In genomic region chr22:38782402-38783094, GRCh38 we compare ENCODE assay signal across 10 cellular contexts. TPM values are rescaled to one million over a fixed set of nuclear protein-coding genes. Genes with fewer than 3 reads are reported as not detected.
DNase-seq lines count a peak whose midpoint lies in the region; ATAC-seq and TF ChIP-seq lines count a peak whose summit lies in the region.
"Had no signal": no experiment of that assay in that cellular context is flagged by ENCODE, and none has a peak within 500 bp of the region (broad histone marks: within the 10 kb centered on the region; RNA-seq: fewer than 3 reads in every experiment).

No MANE protein-coding gene starts in this region.

- no peaks in the 10 kb centered on the region for H3K27me3 ChIP-seq in SK-N-SH (ENCODE audit: insufficient read depth)

- WGBS in SK-N-SH (ENCODE audit: low lambda C conversion rate), result 66% methylated on average over 11 of the region's 13 CpGs

- no peak overlapping the region for H3K9ac ChIP-seq in SK-N-SH

- no peak for TF ChIP-seq CTCF in SK-N-SH (IDR thresholded peaks at IDR 0.05)
- no peak for TF ChIP-seq CTCF in fibroblast of mammary gland (conservative IDR thresholded peaks at IDR 0.05; ENCODE audit: control insufficient read depth, insufficient read depth, low read depth, low read length)

- no peaks in the 10 kb centered on the region for H3F3A ChIP-seq in SK-N-SH (replicated peaks; ENCODE audit: insufficient read depth)

- CTCF ChIA-PET in SK-N-SH (lab: Yijun Ruan, JAX), result interaction anchor here (1.2 to 7.7 kb wide), 3 partner anchors 13 to 61 kb away, joined by 3 to 47 read pairs (median 4); no protein-coding TSS in a partner anchor

- no peak for TF ChIP-seq RAD21 in SK-N-SH (IDR thresholded peaks at IDR 0.05; ENCODE audit: low read length)

- H3K9me2 ChIP-seq in SK-N-SH, result no peaks in the 10 kb centered on the region

- H3K4me3 Mint-ChIP-seq in activated naive CD8-positive, alpha-beta T cell treated with anti-CD3 and anti-CD28 coated beads, Interleukin-2, amount 10 ng/mL, durations not matched to agents 7 days and 5 days, result no peak overlapping the region
- no peak overlapping the region for H3K4me3 Mint-ChIP-seq in activated naive CD8-positive, alpha-beta T cell treated with anti-CD3 and anti-CD28 coated beads, Interleukin-2, amount 50 U/mL, for 24 hours
- no peak overlapping the region for H3K4me3 Mint-ChIP-seq in stimulated activated effector memory CD8-positive, alpha-beta T cell treated with anti-CD3 and anti-CD28 coated beads, Interleukin-12 subunit alpha, Interleukin-12 subunit beta, amount 100 ng/mL, for 72 hours

- TF ChIP-seq EP300 in SK-N-SH (IDR thresholded peaks at IDR 0.05; ENCODE audit: borderline replicate concordance in 1 of 2, low read depth in 1 of 2, low read length in 1 of 2), result no peak

- H3K9me3 ChIP-seq in SK-N-SH, result no peaks in the 10 kb centered on the region

- H3K4me2 ChIP-seq in SK-N-SH, result no peak overlapping the region

- H3K4me1 ChIP-seq in SK-N-SH (ENCODE audit: control insufficient read depth in 1 of 2, insufficient read depth in 2 of 2, low read depth in 1 of 2, low read length in 1 of 2), result peaks cover 6 to 26% of the 10 kb centered on the region in 2 experiments; a peak in 2 of 4 replicates

- peak overlapping the region; percentile 27 for H3K27ac Mint-ChIP-seq in activated naive CD8-positive, alpha-beta T cell treated with anti-CD3 and anti-CD28 coated beads, Interleukin-2, amount 10 ng/mL, durations not matched to agents 7 days and 5 days
- H3K27ac Mint-ChIP-seq in activated naive CD8-positive, alpha-beta T cell treated with anti-CD3 and anti-CD28 coated beads, Interleukin-2, amount 50 U/mL, for 24 hours, result no peak overlapping the region
- H3K27ac Mint-ChIP-seq in stimulated activated effector memory CD8-positive, alpha-beta T cell treated with anti-CD3 and anti-CD28 coated beads, Interleukin-12 subunit alpha, Interleukin-12 subunit beta, amount 100 ng/mL, for 72 hours, result peak overlapping the region; percentile 43

- no peaks in the 10 kb centered on the region for H3K36me3 Mint-ChIP-seq in activated naive CD8-positive, alpha-beta T cell treated with anti-CD3 and anti-CD28 coated beads, Interleukin-2, amount 10 ng/mL, durations not matched to agents 7 days and 5 days
- peaks cover 2% of the 10 kb centered on the region for H3K36me3 Mint-ChIP-seq in activated naive CD8-positive, alpha-beta T cell treated with anti-CD3 and anti-CD28 coated beads, Interleukin-2, amount 50 U/mL, for 24 hours (ENCODE audit: low read depth)
- H3K36me3 Mint-ChIP-seq in stimulated activated effector memory CD8-positive, alpha-beta T cell treated with anti-CD3 and anti-CD28 coated beads, Interleukin-12 subunit alpha, Interleukin-12 subunit beta, amount 100 ng/mL, for 72 hours, result no peaks in the 10 kb centered on the region

- POLR2A ChIA-PET in activated naive CD8-positive, alpha-beta T cell treated with anti-CD3 and anti-CD28 coated beads, Interleukin-2, amount 10 ng/mL, durations not matched to agents 7 days and 5 days (lab: Charles Lee), result no interaction called here
- POLR2A ChIA-PET in SK-N-SH (lab: Yijun Ruan, JAX), result no interaction called here

- peak overlapping the region; percentile 22; the same call in 1 of the 2 replicates for H2AFZ ChIP-seq in SK-N-SH (ENCODE audit: low read depth)

- no peaks in the 10 kb centered on the region for H4K20me1 ChIP-seq in SK-N-SH (ENCODE audit: insufficient read depth)

- H3K4me1 Mint-ChIP-seq in activated naive CD8-positive, alpha-beta T cell treated with anti-CD3 and anti-CD28 coated beads, Interleukin-2, amount 10 ng/mL, durations not matched to agents 7 days and 5 days, result peaks cover 3% of the 10 kb centered on the region
- H3K4me1 Mint-ChIP-seq in activated naive CD8-positive, alpha-beta T cell treated with anti-CD3 and anti-CD28 coated beads, Interleukin-2, amount 50 U/mL, for 24 hours, result peaks cover 1% of the 10 kb centered on the region
- peaks cover 7% of the 10 kb centered on the region for H3K4me1 Mint-ChIP-seq in stimulated activated effector memory CD8-positive, alpha-beta T cell treated with anti-CD3 and anti-CD28 coated beads, Interleukin-12 subunit alpha, Interleukin-12 subunit beta, amount 100 ng/mL, for 72 hours

- ATAC-seq in activated naive CD8-positive, alpha-beta T cell treated with anti-CD3 and anti-CD28 coated beads, Interleukin-2, amount 10 ng/mL, durations not matched to agents 7 days and 5 days (ENCODE audit: low read depth), result no peak
- no peak for ATAC-seq in activated naive CD8-positive, alpha-beta T cell treated with anti-CD3 and anti-CD28 coated beads, Interleukin-2, amount 50 U/mL, for 24 hours
- no peak for ATAC-seq in stimulated activated effector memory CD8-positive, alpha-beta T cell treated with anti-CD3 and anti-CD28 coated beads, Interleukin-12 subunit alpha, Interleukin-12 subunit beta, amount 100 ng/mL, for 72 hours
- ATAC-seq: GM12878 had no signal

- no peaks in the 10 kb centered on the region for H3K79me2 ChIP-seq in SK-N-SH (ENCODE audit: insufficient read depth)

- H3K27ac ChIP-seq in SK-N-SH (ENCODE audit: low read depth in 2 of 2, low read length in 1 of 2), result no peak overlapping the region; a peak in 2 of 4 replicates

- H3K36me3 ChIP-seq in SK-N-SH (replicated peaks in 1 of 2; ENCODE audit: control insufficient read depth in 1 of 2, insufficient read depth in 2 of 2, low read length in 1 of 2), result no peaks in the 10 kb centered on the region

- no peak overlapping the region for H3K4me3 ChIP-seq in SK-N-SH (ENCODE audit: low read depth in 2 of 2, low read length in 1 of 2)
- H3K4me3 ChIP-seq in fibroblast of mammary gland (ENCODE audit: control insufficient read depth, low read depth, low read length), result no peak overlapping the region
- H3K4me3 ChIP-seq: GM12878 had no signal

- DNase-seq in activated naive CD8-positive, alpha-beta T cell treated with anti-CD3 and anti-CD28 coated beads, Interleukin-2, amount 10 ng/mL, durations not matched to agents 7 days and 5 days, result no peak
- DNase-seq in activated naive CD8-positive, alpha-beta T cell treated with anti-CD3 and anti-CD28 coated beads, Interleukin-2, amount 50 U/mL, for 24 hours, result no peak
- DNase-seq in SK-N-SH (no peak), fibroblast of mammary gland (ENCODE audit: low read depth) (peak; percentile 76), NCI-H1092 treated with DMSO at 0.1 percent for 48 hours (lab: John Stamatoyannopoulos, UW) (no peak), NCI-H1105 (lab: John Stamatoyannopoulos, UW) (no peak), globus pallidus (ENCODE audit: low spot score) (no peak)
- no peak for DNase-seq in stimulated activated effector memory CD8-positive, alpha-beta T cell treated with anti-CD3 and anti-CD28 coated beads, Interleukin-12 subunit alpha, Interleukin-12 subunit beta, amount 100 ng/mL, for 72 hours (ENCODE audit: low spot score in 2 of 2)
- DNase-seq: activated CD8-positive, alpha-beta memory T cell treated with anti-CD3 and anti-CD28 coated beads, Interleukin-2, amount 50 U/mL, for 4 hours had no signal

- H3K9me3 Mint-ChIP-seq in activated naive CD8-positive, alpha-beta T cell treated with anti-CD3 and anti-CD28 coated beads, Interleukin-2, amount 10 ng/mL, durations not matched to agents 7 days and 5 days, result no peaks in the 10 kb centered on the region
- no peaks in the 10 kb centered on the region for H3K9me3 Mint-ChIP-seq in activated naive CD8-positive, alpha-beta T cell treated with anti-CD3 and anti-CD28 coated beads, Interleukin-2, amount 50 U/mL, for 24 hours
- H3K9me3 Mint-ChIP-seq in stimulated activated effector memory CD8-positive, alpha-beta T cell treated with anti-CD3 and anti-CD28 coated beads, Interleukin-12 subunit alpha, Interleukin-12 subunit beta, amount 100 ng/mL, for 72 hours, result no peaks in the 10 kb centered on the region

- H3K27me3 Mint-ChIP-seq in activated naive CD8-positive, alpha-beta T cell treated with anti-CD3 and anti-CD28 coated beads, Interleukin-2, amount 10 ng/mL, durations not matched to agents 7 days and 5 days, result no peaks in the 10 kb centered on the region
- H3K27me3 Mint-ChIP-seq in activated naive CD8-positive, alpha-beta T cell treated with anti-CD3 and anti-CD28 coated beads, Interleukin-2, amount 50 U/mL, for 24 hours, result no peaks in the 10 kb centered on the region

TF ChIP-seq in SK-N-SH, 30 proteins besides CTCF, POLR2A, EP300 and RAD21:
- TF ChIP-seq SIN3A (IDR thresholded peaks at IDR 0.05; ENCODE audit: borderline replicate concordance, low read depth, low read length), result no peak

RNA-seq across cellular contexts. Expression of gene DNAL4, which starts 11.4 kb away (rescaled TPM):
- total RNA-seq in activated naive CD8-positive, alpha-beta T cell treated with anti-CD3 and anti-CD28 coated beads, Interleukin-2, amount 10 ng/mL, durations not matched to agents 7 days and 5 days, result 10 to 100 TPM in 1 of 2 experiments, 1 to 10 TPM in 1; 9.3 to 12.0 TPM
- 15.1 and 17.6 TPM in 2 replicates for polyA plus RNA-seq in SK-N-SH (2012; rRNA removed)
- 10.3 and 13.3 TPM in 2 replicates for polyA plus RNA-seq in SK-N-SH (2012; cell fraction: cytosol; rRNA removed)
- polyA plus RNA-seq in SK-N-SH (2012; cell fraction: nucleus; rRNA removed), result 6.8 and 7.1 TPM in 2 replicates

RNA-seq across cellular contexts. Expression of gene SUN2, which starts 26.8 kb away (rescaled TPM):
- 100 to 1,000 TPM; 607 to 626 TPM for total RNA-seq in activated naive CD8-positive, alpha-beta T cell treated with anti-CD3 and anti-CD28 coated beads, Interleukin-2, amount 10 ng/mL, durations not matched to agents 7 days and 5 days
- polyA plus RNA-seq in SK-N-SH (2012; rRNA removed), result 9.0 and 10.2 TPM in 2 replicates
- 3.8 and 7.1 TPM in 2 replicates for polyA plus RNA-seq in SK-N-SH (2012; cell fraction: cytosol; rRNA removed)
- polyA plus RNA-seq in SK-N-SH (2012; cell fraction: nucleus; rRNA removed), result 13.5 and 20.8 TPM in 2 replicates
